9 cellular contexts compared by ENCODE assay signal in the genomic region with DNA sequence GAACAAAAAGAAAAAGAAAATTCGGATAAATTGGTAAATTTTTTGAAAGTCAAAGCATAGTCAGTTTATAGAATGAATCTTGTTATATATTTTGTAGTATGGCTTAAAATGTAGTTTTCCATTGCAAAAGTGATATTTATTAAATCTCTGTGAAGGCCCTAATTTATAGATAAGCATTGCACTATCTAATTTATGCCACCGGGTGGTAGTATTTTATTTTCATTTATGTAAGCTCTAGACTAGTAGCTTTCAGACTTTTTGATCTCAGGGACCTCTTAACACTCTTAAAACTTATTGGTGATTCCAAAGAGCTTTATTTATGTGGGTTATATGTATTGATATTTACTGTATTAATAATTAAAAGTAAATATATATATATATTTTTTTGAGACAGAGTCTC.
DNase-seq lines count a peak whose midpoint lies in the region; ATAC-seq and TF ChIP-seq lines count a peak whose summit lies in the region.
"Had no signal": no experiment of that assay in that cellular context is flagged by ENCODE, and none has a peak within 500 bp of the region (broad histone marks: within the 10 kb centered on the region; RNA-seq: fewer than 3 reads in every experiment).

No MANE protein-coding gene starts in this region.

- H3K9me3 ChIP-seq in colonic mucosa = no peaks in the 10 kb centered on the region

- ATAC-seq in GM21528 (IDR thresholded peaks at IDR 0.05; ENCODE audit: low FRiP score, unreplicated experiment) = no peak

- no peaks in the 10 kb centered on the region for H3K36me3 ChIP-seq in colonic mucosa

- no peak overlapping the region for H3K4me3 Mint-ChIP-seq in osteocyte (ENCODE audit: unreplicated experiment)
- H3K4me3 Mint-ChIP-seq: activated naive CD8-positive, alpha-beta T cell treated with anti-CD3 and anti-CD28 coated beads, Interleukin-2, amount 10 ng/mL, durations not matched to agents 7 days and 5 days had no signal

- no peaks in the 10 kb centered on the region for H3K27me3 Mint-ChIP-seq in osteocyte (ENCODE audit: unreplicated experiment)
- H3K27me3 Mint-ChIP-seq: activated naive CD8-positive, alpha-beta T cell treated with anti-CD3 and anti-CD28 coated beads, Interleukin-2, amount 10 ng/mL, durations not matched to agents 7 days and 5 days had no signal

- peaks cover 7% of the 10 kb centered on the region for H3K4me1 Mint-ChIP-seq in osteocyte (ENCODE audit: unreplicated experiment)

- TF ChIP-seq POLR2A in NB4 (IDR thresholded peaks at IDR 0.05; ENCODE audit: extremely low read depth, insufficient read length) = no peak

- intact Hi-C loops in colonic mucosa (cut with DNase I) = no loop called here

- no peaks in the 10 kb centered on the region for H3K27me3 ChIP-seq in colonic mucosa

- H3K4me3 ChIP-seq in NB4 (ENCODE audit: low read depth, low read length) (no peak overlapping the region), colonic mucosa (no peak overlapping the region)

- no peaks in the 10 kb centered on the region for H3K9me3 Mint-ChIP-seq in osteocyte (ENCODE audit: unreplicated experiment)
- H3K9me3 Mint-ChIP-seq: activated naive CD8-positive, alpha-beta T cell treated with anti-CD3 and anti-CD28 coated beads, Interleukin-2, amount 10 ng/mL, durations not matched to agents 7 days and 5 days had no signal

- H3K27ac Mint-ChIP-seq in osteocyte (ENCODE audit: unreplicated experiment) = no peak overlapping the region
- H3K27ac Mint-ChIP-seq: activated naive CD8-positive, alpha-beta T cell treated with anti-CD3 and anti-CD28 coated beads, Interleukin-2, amount 10 ng/mL, durations not matched to agents 7 days and 5 days had no signal

- peak; percentile 1 for DNase-seq in NCI-H1092 treated with DMSO at 0.1 percent for 48 hours (lab: John Stamatoyannopoulos, UW)
- no peak for DNase-seq in NCI-H1092 (lab: John Stamatoyannopoulos, UW)
- peak; percentile 45 for DNase-seq in NB4 (ENCODE audit: low read depth)
- no peak for DNase-seq in colonic mucosa
- DNase-seq in osteocyte (ENCODE audit: extremely low spot score, unreplicated experiment) = no peak
- no peak for DNase-seq in activated CD8-positive, alpha-beta memory T cell treated with anti-CD3 and anti-CD28 coated beads, Interleukin-2, amount 50 U/mL, for 48 hours
- no peak for DNase-seq in H4 (ENCODE audit: low spot score)
- DNase-seq: activated naive CD8-positive, alpha-beta T cell treated with anti-CD3 and anti-CD28 coated beads, Interleukin-2, amount 10 ng/mL, durations not matched to agents 7 days and 5 days had no signal

- H3K27ac ChIP-seq in colonic mucosa = no peak overlapping the region

- peak; percentile 6 for TF ChIP-seq CTCF in NB4 (IDR thresholded peaks at IDR 0.05; ENCODE audit: low read depth, low read length)
- TF ChIP-seq CTCF in colonic mucosa (IDR thresholded peaks at IDR 0.05) = peak; percentile 15
- TF ChIP-seq CTCF in osteocyte (IDR thresholded peaks at IDR 0.05) = peak; percentile 58

- no peak overlapping the region for H3K9ac ChIP-seq in colonic mucosa (ENCODE audit: low read depth in 2 of 2, low read length in 2 of 2)

- peaks cover 15% of the 10 kb centered on the region for H3K36me3 Mint-ChIP-seq in osteocyte (ENCODE audit: unreplicated experiment)

- H3K4me1 ChIP-seq in colonic mucosa = no peaks in the 10 kb centered on the region

Comparison
In these comparisons a context has a peak if more than half of its experiments do, and no peak if none do; other contexts are left out.
1. DNase-seq: peak in NCI-H1092 treated with DMSO at 0.1 percent for 48 hours (single experiment) and NB4 (single experiment); none in NCI-H1092 (single experiment), colonic mucosa (single experiment), osteocyte (single experiment), activated CD8-positive, alpha-beta memory T cell treated with anti-CD3 and anti-CD28 coated beads, Interleukin-2, amount 50 U/mL, for 48 hours (single experiment) and H4 (single experiment).
2. CTCF ChIP-seq: peak in every context shown above with its lines; median percentile 58 in osteocyte; 15 in colonic mucosa; 6 in NB4.